Comparison of ENCODE assay signal across 1 cellular context in the genomic region with DNA sequence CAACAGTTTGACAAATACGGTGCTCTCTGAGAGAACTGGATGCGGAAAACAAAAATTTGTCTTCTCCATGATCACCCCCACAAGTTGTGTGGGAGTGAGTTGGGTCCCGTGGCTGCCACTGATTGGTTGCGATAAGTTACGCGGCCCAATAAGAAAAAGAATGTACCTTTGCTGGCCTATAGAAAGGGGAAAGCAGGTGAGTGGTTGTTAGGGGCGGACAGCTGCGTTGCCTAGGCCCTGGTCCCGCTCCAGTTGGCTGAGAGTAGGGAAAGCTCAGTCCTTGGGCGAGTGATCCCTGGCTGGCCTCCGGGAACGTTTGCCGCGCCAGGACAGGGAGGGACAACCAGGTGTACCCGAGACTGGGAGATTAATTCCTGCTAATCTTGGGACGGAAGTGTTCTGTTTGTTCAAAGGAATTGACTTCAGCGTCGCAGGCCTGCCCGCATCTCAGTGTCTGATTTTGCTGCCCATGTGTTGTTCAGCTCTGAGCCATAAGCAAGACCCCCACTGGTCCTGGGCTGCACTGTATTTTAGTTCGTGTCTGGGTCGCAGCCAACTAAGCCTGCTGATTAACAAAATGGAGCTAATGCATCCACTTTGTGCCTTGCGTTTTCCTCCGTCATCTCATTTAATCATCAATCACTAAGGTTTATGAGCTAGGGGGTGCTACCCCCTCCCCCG.
TF ChIP-seq lines count a peak whose summit lies in the region.

No MANE protein-coding gene starts in this region.

TF ChIP-seq in HepG2, 621 proteins besides CTCF, POLR2A, EP300 and RAD21 (continued from another document and continues in another):
- TF ChIP-seq ZNF781 (CRISPR knock-in tag; IDR thresholded peaks at IDR 0.05; ENCODE audit: borderline replicate concordance, not compliant biosample characterization), result no peak
- 0 out of 2 replicates have a peak, but pooled peaks have one; percentile 20 for TF ChIP-seq ZSCAN31 (CRISPR knock-in tag; IDR thresholded peaks at IDR 0.05; ENCODE audit: low read depth)
- peak; percentile 92 for TF ChIP-seq NFYC (CRISPR knock-in tag; IDR thresholded peaks at IDR 0.05)
- TF ChIP-seq, protein P1, sequence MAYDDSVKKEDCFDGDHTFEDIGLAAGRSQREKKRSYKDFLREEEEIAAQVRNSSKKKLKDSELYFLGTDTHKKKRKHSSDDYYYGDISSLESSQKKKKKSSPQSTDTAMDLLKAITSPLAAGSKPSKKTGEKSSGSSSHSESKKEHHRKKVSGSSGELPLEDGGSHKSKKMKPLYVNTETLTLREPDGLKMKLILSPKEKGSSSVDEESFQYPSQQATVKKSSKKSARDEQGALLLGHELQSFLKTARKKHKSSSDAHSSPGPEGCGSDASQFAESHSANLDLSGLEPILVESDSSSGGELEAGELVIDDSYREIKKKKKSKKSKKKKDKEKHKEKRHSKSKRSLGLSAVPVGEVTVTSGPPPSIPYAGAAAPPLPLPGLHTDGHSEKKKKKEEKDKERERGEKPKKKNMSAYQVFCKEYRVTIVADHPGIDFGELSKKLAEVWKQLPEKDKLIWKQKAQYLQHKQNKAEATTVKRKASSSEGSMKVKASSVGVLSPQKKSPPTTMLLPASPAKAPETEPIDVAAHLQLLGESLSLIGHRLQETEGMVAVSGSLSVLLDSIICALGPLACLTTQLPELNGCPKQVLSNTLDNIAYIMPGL (CRISPR knock-in tag; IDR thresholded peaks at IDR 0.05; ENCODE audit: borderline replicate concordance in 1 of 2, low read depth in 1 of 2), result no peak
- TF ChIP-seq KMT2B (CRISPR knock-in tag; IDR thresholded peaks at IDR 0.05), result no peak
- TF ChIP-seq ZNF264 (CRISPR knock-in tag; IDR thresholded peaks at IDR 0.05), result 0 out of 2 replicates have a peak, but pooled peaks have one; percentile 16
- TF ChIP-seq, protein P2, sequence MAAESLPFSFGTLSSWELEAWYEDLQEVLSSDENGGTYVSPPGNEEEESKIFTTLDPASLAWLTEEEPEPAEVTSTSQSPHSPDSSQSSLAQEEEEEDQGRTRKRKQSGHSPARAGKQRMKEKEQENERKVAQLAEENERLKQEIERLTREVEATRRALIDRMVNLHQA (CRISPR knock-in tag; IDR thresholded peaks at IDR 0.05), result no peak
- TF ChIP-seq ZFX (CRISPR knock-in tag; IDR thresholded peaks at IDR 0.05; ENCODE audit: low read depth), result peak; percentile 59; the same call in 1 of the 2 replicates
- TF ChIP-seq ZNF746 (CRISPR knock-in tag; IDR thresholded peaks at IDR 0.05), result peak; percentile 34
- TF ChIP-seq, protein P3, sequence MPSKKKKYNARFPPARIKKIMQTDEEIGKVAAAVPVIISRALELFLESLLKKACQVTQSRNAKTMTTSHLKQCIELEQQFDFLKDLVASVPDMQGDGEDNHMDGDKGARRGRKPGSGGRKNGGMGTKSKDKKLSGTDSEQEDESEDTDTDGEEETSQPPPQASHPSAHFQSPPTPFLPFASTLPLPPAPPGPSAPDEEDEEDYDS (CRISPR knock-in tag; IDR thresholded peaks at IDR 0.05), result peak; percentile 91
- TF ChIP-seq RBM39 (IDR thresholded peaks at IDR 0.05; ENCODE audit: low read depth, low read length, poor library complexity, severe bottlenecking), result peak; percentile 35
- TF ChIP-seq ISL2 (CRISPR knock-in tag; IDR thresholded peaks at IDR 0.05), result 0 out of 2 replicates have a peak, but pooled peaks have one; percentile 13
- TF ChIP-seq ZNF557 (CRISPR knock-in tag; IDR thresholded peaks at IDR 0.05), result no peak
- TF ChIP-seq ZNF18 (CRISPR knock-in tag; IDR thresholded peaks at IDR 0.05; ENCODE audit: insufficient replicate concordance), result peak; percentile 55
- 0 out of 2 replicates have a peak, but pooled peaks have one; percentile 2 for TF ChIP-seq SPEN (CRISPR knock-in tag; IDR thresholded peaks at IDR 0.05; ENCODE audit: low read depth)
- TF ChIP-seq ZNF121 (CRISPR knock-in tag; IDR thresholded peaks at IDR 0.05), result peak; percentile 52
- TF ChIP-seq ZNF326 (CRISPR knock-in tag; IDR thresholded peaks at IDR 0.05; ENCODE audit: borderline replicate concordance), result no peak
- TF ChIP-seq, protein P4, sequence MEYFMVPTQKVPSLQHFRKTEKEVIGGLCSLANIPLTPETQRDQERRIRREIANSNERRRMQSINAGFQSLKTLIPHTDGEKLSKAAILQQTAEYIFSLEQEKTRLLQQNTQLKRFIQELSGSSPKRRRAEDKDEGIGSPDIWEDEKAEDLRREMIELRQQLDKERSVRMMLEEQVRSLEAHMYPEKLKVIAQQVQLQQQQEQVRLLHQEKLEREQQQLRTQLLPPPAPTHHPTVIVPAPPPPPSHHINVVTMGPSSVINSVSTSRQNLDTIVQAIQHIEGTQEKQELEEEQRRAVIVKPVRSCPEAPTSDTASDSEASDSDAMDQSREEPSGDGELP (IDR thresholded peaks at IDR 0.05; ENCODE audit: borderline replicate concordance, low read depth), result peak; percentile 45; the same call in 1 of the 2 replicates
- TF ChIP-seq, protein P5, sequence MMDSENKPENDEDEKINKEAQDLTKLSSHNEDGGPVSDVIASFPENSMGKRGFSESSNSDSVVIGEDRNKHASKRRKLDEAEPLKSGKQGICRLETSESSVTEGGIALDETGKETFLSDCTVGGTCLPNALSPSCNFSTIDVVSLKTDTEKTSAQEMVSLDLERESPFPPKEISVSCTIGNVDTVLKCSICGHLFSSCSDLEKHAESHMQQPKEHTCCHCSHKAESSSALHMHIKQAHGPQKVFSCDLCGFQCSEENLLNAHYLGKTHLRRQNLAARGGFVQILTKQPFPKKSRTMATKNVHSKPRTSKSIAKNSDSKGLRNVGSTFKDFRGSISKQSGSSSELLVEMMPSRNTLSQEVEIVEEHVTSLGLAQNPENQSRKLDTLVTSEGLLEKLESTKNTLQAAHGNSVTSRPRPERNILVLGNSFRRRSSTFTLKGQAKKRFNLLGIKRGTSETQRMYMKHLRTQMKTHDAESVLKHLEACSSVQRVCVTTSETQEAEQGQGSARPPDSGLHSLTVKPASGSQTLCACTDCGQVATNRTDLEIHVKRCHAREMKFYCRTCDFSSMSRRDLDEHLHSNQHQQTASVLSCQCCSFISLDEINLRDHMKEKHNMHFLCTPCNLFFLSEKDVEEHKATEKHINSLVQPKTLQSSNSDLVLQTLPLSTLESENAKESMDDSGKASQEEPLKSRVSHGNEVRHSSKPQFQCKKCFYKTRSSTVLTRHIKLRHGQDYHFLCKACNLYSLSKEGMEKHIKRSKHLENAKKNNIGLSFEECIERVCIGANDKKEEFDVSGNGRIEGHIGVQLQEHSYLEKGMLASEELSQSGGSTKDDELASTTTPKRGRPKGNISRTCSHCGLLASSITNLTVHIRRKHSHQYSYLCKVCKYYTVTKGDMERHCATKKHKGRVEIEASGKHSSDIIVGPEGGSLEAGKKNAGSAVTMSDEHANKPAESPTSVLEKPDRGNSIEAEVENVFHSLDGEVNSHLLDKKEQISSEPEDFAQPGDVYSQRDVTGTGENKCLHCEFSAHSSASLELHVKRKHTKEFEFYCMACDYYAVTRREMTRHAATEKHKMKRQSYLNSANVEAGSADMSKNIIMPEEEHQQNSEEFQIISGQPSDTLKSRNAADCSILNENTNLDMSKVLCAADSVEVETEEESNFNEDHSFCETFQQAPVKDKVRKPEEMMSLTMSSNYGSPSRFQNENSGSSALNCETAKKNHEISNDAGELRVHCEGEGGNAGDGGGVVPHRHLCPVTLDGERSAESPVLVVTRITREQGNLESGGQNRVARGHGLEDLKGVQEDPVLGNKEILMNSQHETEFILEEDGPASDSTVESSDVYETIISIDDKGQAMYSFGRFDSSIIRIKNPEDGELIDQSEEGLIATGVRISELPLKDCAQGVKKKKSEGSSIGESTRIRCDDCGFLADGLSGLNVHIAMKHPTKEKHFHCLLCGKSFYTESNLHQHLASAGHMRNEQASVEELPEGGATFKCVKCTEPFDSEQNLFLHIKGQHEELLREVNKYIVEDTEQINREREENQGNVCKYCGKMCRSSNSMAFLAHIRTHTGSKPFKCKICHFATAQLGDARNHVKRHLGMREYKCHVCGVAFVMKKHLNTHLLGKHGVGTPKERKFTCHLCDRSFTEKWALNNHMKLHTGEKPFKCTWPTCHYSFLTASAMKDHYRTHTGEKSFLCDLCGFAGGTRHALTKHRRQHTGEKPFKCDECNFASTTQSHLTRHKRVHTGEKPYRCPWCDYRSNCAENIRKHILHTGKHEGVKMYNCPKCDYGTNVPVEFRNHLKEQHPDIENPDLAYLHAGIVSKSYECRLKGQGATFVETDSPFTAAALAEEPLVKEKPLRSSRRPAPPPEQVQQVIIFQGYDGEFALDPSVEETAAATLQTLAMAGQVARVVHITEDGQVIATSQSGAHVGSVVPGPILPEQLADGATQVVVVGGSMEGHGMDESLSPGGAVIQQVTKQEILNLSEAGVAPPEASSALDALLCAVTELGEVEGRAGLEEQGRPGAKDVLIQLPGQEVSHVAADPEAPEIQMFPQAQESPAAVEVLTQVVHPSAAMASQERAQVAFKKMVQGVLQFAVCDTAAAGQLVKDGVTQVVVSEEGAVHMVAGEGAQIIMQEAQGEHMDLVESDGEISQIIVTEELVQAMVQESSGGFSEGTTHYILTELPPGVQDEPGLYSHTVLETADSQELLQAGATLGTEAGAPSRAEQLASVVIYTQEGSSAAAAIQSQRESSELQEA (CRISPR knock-in tag; IDR thresholded peaks at IDR 0.05; ENCODE audit: not compliant biosample characterization), result no peak
- peak; percentile 26; the same call in 1 of the 2 replicates for TF ChIP-seq ZNF441 (CRISPR knock-in tag; IDR thresholded peaks at IDR 0.05; ENCODE audit: borderline replicate concordance)
- no peak for TF ChIP-seq FOXK2 (IDR thresholded peaks at IDR 0.05)
- no peak for TF ChIP-seq ZNF7 (CRISPR knock-in tag; IDR thresholded peaks at IDR 0.05)
- TF ChIP-seq YEATS2 (CRISPR knock-in tag; IDR thresholded peaks at IDR 0.05; ENCODE audit: borderline replicate concordance), result no peak
- no peak for TF ChIP-seq ZBTB3 (CRISPR knock-in tag; IDR thresholded peaks at IDR 0.05; ENCODE audit: borderline replicate concordance, low read depth)
- TF ChIP-seq CCDC6 (CRISPR knock-in tag; IDR thresholded peaks at IDR 0.05), result peak; percentile 30; the same call in 1 of the 2 replicates
- no peak for TF ChIP-seq ZNF274 (CRISPR knock-in tag; IDR thresholded peaks at IDR 0.05)
- TF ChIP-seq KAT8 (CRISPR knock-in tag; IDR thresholded peaks at IDR 0.05), result peak; percentile 17; the same call in 1 of the 2 replicates
- no peak for TF ChIP-seq TP53 (CRISPR knock-in tag; conservative IDR thresholded peaks at IDR 0.05)
- no peak for TF ChIP-seq GRHL1 (CRISPR knock-in tag; conservative IDR thresholded peaks at IDR 0.05)
- TF ChIP-seq ZNF772 (CRISPR knock-in tag; IDR thresholded peaks at IDR 0.05), result no peak; the same call in 1 of the 2 replicates
- 0 out of 2 replicates have a peak, but pooled peaks have one; percentile 40 for TF ChIP-seq CREM (IDR thresholded peaks at IDR 0.05)
- TF ChIP-seq CREM (CRISPR knock-in tag; IDR thresholded peaks at IDR 0.05), result no peak
- no peak for TF ChIP-seq HMG20B (CRISPR knock-in tag; conservative IDR thresholded peaks at IDR 0.05)
- peak; percentile 89 for TF ChIP-seq SP2 (CRISPR knock-in tag; IDR thresholded peaks at IDR 0.05)
- peak; percentile 5; the same call in 1 of the 2 replicates for TF ChIP-seq FOXP4 (CRISPR knock-in tag; IDR thresholded peaks at IDR 0.05)
- no peak for TF ChIP-seq PHF5A (CRISPR knock-in tag; IDR thresholded peaks at IDR 0.05; ENCODE audit: low read depth, unreplicated experiment)
- TF ChIP-seq SALL1 (CRISPR knock-in tag; IDR thresholded peaks at IDR 0.05), result peak; percentile 57; the same call in 1 of the 2 replicates
